8 cellular contexts compared by ENCODE assay signal in the genomic region with DNA sequence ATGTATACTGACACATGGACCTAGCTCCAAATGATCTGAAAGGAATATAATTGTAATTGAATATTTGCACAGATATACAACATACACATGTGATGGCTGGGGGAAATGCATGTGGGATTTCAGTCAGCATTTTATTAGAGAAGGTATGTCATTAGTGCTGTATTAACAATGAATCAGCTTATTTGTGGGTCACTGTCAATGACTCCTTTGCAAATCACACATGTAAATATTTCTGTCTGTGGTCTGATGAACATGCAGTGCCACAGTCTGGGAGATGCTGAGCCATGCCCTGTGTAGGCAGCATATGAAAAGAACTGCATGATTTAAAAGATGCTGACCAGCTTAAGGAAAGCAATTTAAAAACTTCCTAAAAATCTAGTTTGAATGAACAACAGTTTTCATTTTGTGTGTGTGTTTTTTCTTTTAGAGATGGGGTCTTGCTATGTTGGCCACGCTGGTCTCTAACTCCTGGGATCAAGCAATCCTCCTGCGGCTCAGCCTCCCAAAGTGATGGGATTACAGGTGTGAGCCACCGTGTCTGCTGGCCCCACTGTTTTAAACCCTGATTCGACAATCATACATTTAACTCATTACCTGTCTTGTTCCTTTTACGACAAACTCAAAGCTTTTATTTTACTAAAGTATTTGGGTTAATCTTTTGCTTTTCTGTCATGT. TPM values are rescaled to one million over a fixed set of nuclear protein-coding genes. Genes with fewer than 3 reads are reported as not detected.
DNase-seq lines count a peak whose midpoint lies in the region; ATAC-seq and TF ChIP-seq lines count a peak whose summit lies in the region.

No MANE protein-coding gene starts in this region.

- H3K27me3 Mint-ChIP-seq in endothelial cell (ENCODE audit: unreplicated experiment), result peaks cover 8% of the 10 kb centered on the region

- peak overlapping the region; percentile 70 for H3K4me3 Mint-ChIP-seq in endothelial cell (ENCODE audit: unreplicated experiment)

- H3K9ac ChIP-seq in ES-I3 (ENCODE audit: low read depth, low read length) (peak overlapping the region; percentile 88; the same call in 1 of the 2 replicates), SK-N-MC (ENCODE audit: insufficient read length) (no peak overlapping the region)

- peaks cover 3% of the 10 kb centered on the region for H3K36me3 Mint-ChIP-seq in endothelial cell (ENCODE audit: low read depth, unreplicated experiment)

- H3K36me3 ChIP-seq in ES-I3 (ENCODE audit: insufficient read depth, low read length), result no peaks in the 10 kb centered on the region
- H3K36me3 ChIP-seq in SK-N-MC (ENCODE audit: insufficient read depth, low read length), result no peaks in the 10 kb centered on the region
- peaks cover under 1% of the 10 kb centered on the region for H3K36me3 ChIP-seq in neuron (ENCODE audit: insufficient read depth, low read length)

- H3K27ac ChIP-seq in SK-N-MC, result no peak overlapping the region

- no peak overlapping the region for H3K27ac Mint-ChIP-seq in endothelial cell (ENCODE audit: unreplicated experiment)

- no peak for ATAC-seq in HG02642 (IDR thresholded peaks at IDR 0.05; ENCODE audit: poor library complexity, unreplicated experiment)

- H3K9me3 ChIP-seq in ES-I3 (ENCODE audit: control insufficient read depth, insufficient read depth, low read length) (no peaks in the 10 kb centered on the region), SK-N-MC (ENCODE audit: low read depth, low read length) (no peaks in the 10 kb centered on the region), neuron (ENCODE audit: low read length) (no peaks in the 10 kb centered on the region)

- peaks cover 4% of the 10 kb centered on the region for H3K4me1 Mint-ChIP-seq in endothelial cell (ENCODE audit: unreplicated experiment)

- H3K9me3 Mint-ChIP-seq in endothelial cell (ENCODE audit: unreplicated experiment), result no peaks in the 10 kb centered on the region

- no peak for TF ChIP-seq CTCF in endothelial cell (IDR thresholded peaks at IDR 0.05; ENCODE audit: unreplicated experiment)

- peak overlapping the region; percentile 71 for H2AFZ ChIP-seq in neuron (ENCODE audit: low read depth, low read length)

- H3K4me1 ChIP-seq in ES-I3 (ENCODE audit: insufficient read depth, low read length), result peaks cover 17% of the 10 kb centered on the region
- H3K4me1 ChIP-seq in neuron (ENCODE audit: insufficient read depth, low read length), result peaks cover 25% of the 10 kb centered on the region

- no peaks in the 10 kb centered on the region for H3K27me3 ChIP-seq in neuron (ENCODE audit: insufficient read depth, low read length)

- H3K4me3 ChIP-seq in SK-N-MC (peak overlapping the region; percentile 84), neuron (ENCODE audit: low read length) (peak overlapping the region; percentile 71)

- DNase-seq in SK-N-MC (ENCODE audit: low read depth, low spot score), result no peak
- DNase-seq in endothelial cell (ENCODE audit: low spot score), result no peak
- no peak for DNase-seq in HuH-7.5 (ENCODE audit: low spot score)
- DNase-seq in amygdala (lab: John Stamatoyannopoulos, UW), result no peak
- DNase-seq in SK-N-DZ (ENCODE audit: low spot score), result no peak

RNA-seq across cellular contexts. Expression of a gene that starts 0.8 kb away (rescaled TPM):
- 6.9 TPM for total RNA-seq in endothelial cell (ENCODE audit: unreplicated experiment)
- 11.9 and 12.0 TPM in 2 replicates for polyA plus RNA-seq in SK-N-DZ (2014; cell fraction: cytosol; rRNA removed)
- 7.5 and 8.6 TPM in 2 replicates for polyA plus RNA-seq in SK-N-DZ (2014; cell fraction: nucleus; rRNA removed)
